8 cellular contexts compared by ENCODE assay signal in genomic region chr16:67893791-67894399, GRCh38. TPM values are rescaled to one million over a fixed set of nuclear protein-coding genes. Genes with fewer than 3 reads are reported as not detected.
DNase-seq lines count a peak whose midpoint lies in the region; ATAC-seq and TF ChIP-seq lines count a peak whose summit lies in the region.

No MANE protein-coding gene starts in this region.

- H3K4me3 ChIP-seq in HUES6 (ENCODE audit: low read depth, low read length) (peak overlapping the region; percentile 100), choroid plexus epithelial cell (ENCODE audit: low read depth, low read length) (peak overlapping the region; percentile 91)
- peak overlapping the region; percentile 89 for H3K4me3 ChIP-seq in naive thymus-derived CD4-positive, alpha-beta T cell (ENCODE audit: low read length)

- no peaks in the 10 kb centered on the region for H3K9me3 Mint-ChIP-seq in CD14-positive monocyte
- H3K9me3 Mint-ChIP-seq in naive thymus-derived CD4-positive, alpha-beta T cell, result no peaks in the 10 kb centered on the region

- no peak for DNase-seq in CD14-positive monocyte (ENCODE audit: low spot score)
- DNase-seq in choroid plexus epithelial cell (ENCODE audit: low read depth), result no peak
- peak in 1 of 9 donors; percentile 14 for DNase-seq in naive thymus-derived CD4-positive, alpha-beta T cell
- DNase-seq in mesenteric fat pad (ENCODE audit: low spot score), result no peak
- no peak for DNase-seq in middle frontal gyrus (ENCODE audit: extremely low spot score, low spot score)
- no peak for DNase-seq in putamen (ENCODE audit: low spot score)
- no peak for DNase-seq in NAMALWA (ENCODE audit: low spot score)

- CTCF ChIA-PET in naive thymus-derived CD4-positive, alpha-beta T cell (lab: Charles Lee), result interaction anchor here (3.0 kb wide), 1 partner anchor 10 kb away, joined by 9 read pairs; no protein-coding TSS in a partner anchor

- H3K36me3 ChIP-seq in HUES6 (ENCODE audit: control insufficient read depth, insufficient read depth, low read length), result no peaks in the 10 kb centered on the region
- peaks cover 0 to 4% (median 0%) of the 10 kb centered on the region in 3 experiments for H3K36me3 ChIP-seq in naive thymus-derived CD4-positive, alpha-beta T cell (ENCODE audit: control insufficient read depth in 2 of 3, insufficient read depth in 3 of 3, low read length in 3 of 3)

- no peaks in the 10 kb centered on the region for H3K27me3 Mint-ChIP-seq in CD14-positive monocyte (ENCODE audit: low read depth in 3 of 3)
- no peaks in the 10 kb centered on the region for H3K27me3 Mint-ChIP-seq in naive thymus-derived CD4-positive, alpha-beta T cell

- H3K9me3 ChIP-seq in HUES6 (ENCODE audit: control insufficient read depth, insufficient read depth, low read depth, low read length), result no peaks in the 10 kb centered on the region
- no peaks in the 10 kb centered on the region for H3K9me3 ChIP-seq in naive thymus-derived CD4-positive, alpha-beta T cell (ENCODE audit: control insufficient read depth in 2 of 3, low read length in 3 of 3)

- POLR2A ChIA-PET in naive thymus-derived CD4-positive, alpha-beta T cell (lab: Charles Lee), result interaction anchor here (0.8 to 2.7 kb wide), 7 partner anchors 12 to 88 kb away, joined by 3 to 25 read pairs (median 5); partner anchors contain the start of genes EDC4, PSMB10, RANBP10 and TSNAXIP1

- peak overlapping the region; percentile 92 for H3K27ac ChIP-seq in HUES6 (ENCODE audit: low read depth, low read length)
- peak overlapping the region; percentile 94 for H3K27ac ChIP-seq in naive thymus-derived CD4-positive, alpha-beta T cell (ENCODE audit: low read depth, low read length)

- H3K4me3 Mint-ChIP-seq in CD14-positive monocyte, result peak overlapping the region; percentile 89 to 95
- H3K4me3 Mint-ChIP-seq in naive thymus-derived CD4-positive, alpha-beta T cell, result peak overlapping the region; percentile 86 to 97 (median 94)

- peak overlapping the region; percentile 93 to 98 (median 95) for H3K27ac Mint-ChIP-seq in CD14-positive monocyte
- H3K27ac Mint-ChIP-seq in naive thymus-derived CD4-positive, alpha-beta T cell, result peak overlapping the region; percentile 74 to 98 (median 97)

- TF ChIP-seq CTCF in CD14-positive monocyte (IDR thresholded peaks at IDR 0.05), result no peak
- TF ChIP-seq CTCF in choroid plexus epithelial cell (conservative IDR thresholded peaks at IDR 0.05; ENCODE audit: low read depth, low read length), result no peak

- no peaks in the 10 kb centered on the region for H3K27me3 ChIP-seq in HUES6 (ENCODE audit: control insufficient read depth, insufficient read depth, low read length)
- no peaks in the 10 kb centered on the region for H3K27me3 ChIP-seq in naive thymus-derived CD4-positive, alpha-beta T cell (ENCODE audit: control insufficient read depth in 2 of 2, insufficient read depth in 2 of 2, low read length in 2 of 2)

- peaks cover 14% of the 10 kb centered on the region; the same call in 1 of the 2 replicates for H3K4me1 ChIP-seq in HUES6 (ENCODE audit: control insufficient read depth, insufficient read depth, low read length)
- H3K4me1 ChIP-seq in naive thymus-derived CD4-positive, alpha-beta T cell (ENCODE audit: control insufficient read depth in 2 of 2, insufficient read depth in 2 of 2, low read length in 2 of 2), result peaks cover 12 to 15% of the 10 kb centered on the region in 2 donors

- peaks cover 24% of the 10 kb centered on the region for H3K4me1 Mint-ChIP-seq in CD14-positive monocyte
- H3K4me1 Mint-ChIP-seq in naive thymus-derived CD4-positive, alpha-beta T cell, result peaks cover 22 to 55% (median 37%) of the 10 kb centered on the region in 7 donors

- ATAC-seq in naive thymus-derived CD4-positive, alpha-beta T cell, result no peak

- peaks cover 5 to 13% of the 10 kb centered on the region in 2 donors for H3K36me3 Mint-ChIP-seq in CD14-positive monocyte
- H3K36me3 Mint-ChIP-seq in naive thymus-derived CD4-positive, alpha-beta T cell, result peaks cover 0 to 4% (median 0%) of the 10 kb centered on the region in 5 donors

- intact Hi-C loops in CD14-positive monocyte (cut with micrococcal nuclease), result loop anchor here in 1 of 2 donors (5.0 kb wide), 3 partner anchors 43 to 332 kb away; partner anchors contain the start of genes CTCF, PSMB10, RANBP10 and TSNAXIP1
- intact Hi-C loops in naive thymus-derived CD4-positive, alpha-beta T cell (cut with micrococcal nuclease), result loop anchor here (1.0 to 10.0 kb wide), 18 partner anchors 21 to 554 kb away; partner anchors contain the start of genes ACD (in 2 of the 2), CTCF (in 2 of the 2), PARD6A (in 2 of the 2) and RANBP10 (in 2 of the 2)

- H3K9ac ChIP-seq in HUES6 (ENCODE audit: low read length), result peak overlapping the region; percentile 99

RNA-seq across cellular contexts. Expression of gene PSKH1, which starts 0.8 kb away (rescaled TPM):
- 10 to 100 TPM; 11.0 to 19.7 TPM for polyA plus RNA-seq in CD14-positive monocyte
- total RNA-seq in naive thymus-derived CD4-positive, alpha-beta T cell, result 10 to 100 TPM; 18.0 to 28.5 (median 23.3) TPM
- 10 to 100 TPM; 20.7 to 34.0 TPM for polyA plus RNA-seq in naive thymus-derived CD4-positive, alpha-beta T cell
- total RNA-seq in mesenteric fat pad, result 28.6 TPM

RNA-seq across cellular contexts. Expression of gene NRN1L, which starts 9.2 kb away (rescaled TPM):
- polyA plus RNA-seq in CD14-positive monocyte, result under 1 TPM in 1 of 2 donors, not detected in 1; 0.50 TPM
- total RNA-seq in naive thymus-derived CD4-positive, alpha-beta T cell, result 1 to 10 TPM; 1.1 to 6.4 (median 3.2) TPM
- polyA plus RNA-seq in naive thymus-derived CD4-positive, alpha-beta T cell, result not detected
- not detected for total RNA-seq in mesenteric fat pad

RNA-seq across cellular contexts. Expression of gene EDC4, which starts 21.0 kb away (rescaled TPM):
- polyA plus RNA-seq in CD14-positive monocyte, result 10 to 100 TPM; 13.7 to 18.2 TPM
- total RNA-seq in naive thymus-derived CD4-positive, alpha-beta T cell, result 100 to 1,000 TPM; 103 to 166 (median 122) TPM
- polyA plus RNA-seq in naive thymus-derived CD4-positive, alpha-beta T cell, result 10 to 100 TPM; 34.8 to 52.4 TPM
- 41.3 TPM for total RNA-seq in mesenteric fat pad

RNA-seq across cellular contexts. Expression of gene CTRL, which starts 37.8 kb away (rescaled TPM):
- polyA plus RNA-seq in CD14-positive monocyte, result 1 to 10 TPM in 1 of 2 donors, under 1 TPM in 1; 0.69 to 1.6 TPM
- 10 to 100 TPM in 2 of 5 experiments, 1 to 10 TPM in 3; 7.9 to 15.1 (median 9.3) TPM for total RNA-seq in naive thymus-derived CD4-positive, alpha-beta T cell
- 1 to 10 TPM; 1.3 to 2.5 TPM for polyA plus RNA-seq in naive thymus-derived CD4-positive, alpha-beta T cell
- total RNA-seq in mesenteric fat pad, result 1.3 TPM

RNA-seq across cellular contexts. Expression of gene PSMB10, which starts 42.8 kb away (rescaled TPM):
- polyA plus RNA-seq in CD14-positive monocyte, result 100 to 1,000 TPM; 609 to 798 TPM
- total RNA-seq in naive thymus-derived CD4-positive, alpha-beta T cell, result 100 to 1,000 TPM; 101 to 370 (median 142) TPM
- polyA plus RNA-seq in naive thymus-derived CD4-positive, alpha-beta T cell, result 100 to 1,000 TPM; 522 to 542 TPM
- total RNA-seq in mesenteric fat pad, result 53.8 TPM
